In genomic region chr2:88081924-88082609, GRCh38 we compare ENCODE assay signal across 1 cellular context.
TF ChIP-seq lines count a peak whose summit lies in the region.

No MANE protein-coding gene starts in this region.

TF ChIP-seq in GM23338, 12 proteins besides CTCF, POLR2A, EP300 and RAD21:
- TF ChIP-seq ZNF462 (CRISPR knock-in tag; IDR thresholded peaks at IDR 0.05) (no peak), JUNB (IDR thresholded peaks at IDR 0.05; ENCODE audit: unreplicated experiment) (no peak), POLR2AphosphoS5 (IDR thresholded peaks at IDR 0.05; ENCODE audit: low read depth) (no peak), NANOG (IDR thresholded peaks at IDR 0.05; ENCODE audit: borderline replicate concordance) (no peak), EZH2 (IDR thresholded peaks at IDR 0.05; ENCODE audit: low read depth, unreplicated experiment) (no peak), CREB1 (CRISPR knock-in tag; IDR thresholded peaks at IDR 0.05; ENCODE audit: low read depth) (no peak), ZNF114 (CRISPR knock-in tag; IDR thresholded peaks at IDR 0.05) (no peak), ZNF331 (CRISPR knock-in tag; IDR thresholded peaks at IDR 0.05; ENCODE audit: low read depth) (no peak), REST (IDR thresholded peaks at IDR 0.05; ENCODE audit: unreplicated experiment) (no peak), EZH2phosphoT487 (IDR thresholded peaks at IDR 0.05; ENCODE audit: unreplicated experiment) (no peak), STAT1 (IDR thresholded peaks at IDR 0.05; ENCODE audit: unreplicated experiment) (no peak)
- TF ChIP-seq, protein P1, sequence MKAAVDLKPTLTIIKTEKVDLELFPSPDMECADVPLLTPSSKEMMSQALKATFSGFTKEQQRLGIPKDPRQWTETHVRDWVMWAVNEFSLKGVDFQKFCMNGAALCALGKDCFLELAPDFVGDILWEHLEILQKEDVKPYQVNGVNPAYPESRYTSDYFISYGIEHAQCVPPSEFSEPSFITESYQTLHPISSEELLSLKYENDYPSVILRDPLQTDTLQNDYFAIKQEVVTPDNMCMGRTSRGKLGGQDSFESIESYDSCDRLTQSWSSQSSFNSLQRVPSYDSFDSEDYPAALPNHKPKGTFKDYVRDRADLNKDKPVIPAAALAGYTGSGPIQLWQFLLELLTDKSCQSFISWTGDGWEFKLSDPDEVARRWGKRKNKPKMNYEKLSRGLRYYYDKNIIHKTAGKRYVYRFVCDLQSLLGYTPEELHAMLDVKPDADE (IDR thresholded peaks at IDR 0.05), result no peak
